Comparison of ENCODE assay signal across 8 cellular contexts in genomic region chr9:126397056-126397455, GRCh38.
DNase-seq lines count a peak whose midpoint lies in the region; ATAC-seq and TF ChIP-seq lines count a peak whose summit lies in the region.

No MANE protein-coding gene starts in this region.

- no peaks in the 10 kb centered on the region for H4K20me1 ChIP-seq in GM23338 (replicated peaks; ENCODE audit: insufficient read depth)
- no peaks in the 10 kb centered on the region for H4K20me1 ChIP-seq in hepatocyte (ENCODE audit: insufficient read depth, poor library complexity, severe bottlenecking)

- H3F3A ChIP-seq in GM23338 (replicated peaks; ENCODE audit: low read depth) = no peaks in the 10 kb centered on the region

- H3K4me3 ChIP-seq in GM12864 (ENCODE audit: low read depth, low read length) (no peak overlapping the region), GM23338 (no peak overlapping the region), left ventricle myocardium inferior (no peak overlapping the region), hepatocyte (no peak overlapping the region)

- H3K9me3 ChIP-seq in left ventricle myocardium inferior (replicated peaks) = no peaks in the 10 kb centered on the region
- no peaks in the 10 kb centered on the region for H3K9me3 ChIP-seq in hepatocyte (ENCODE audit: low read depth)

- DNase-seq in GM12864 (ENCODE audit: low read depth) = peak; percentile 58
- no peak for DNase-seq in GM23338 (ENCODE audit: low spot score)
- peak; percentile 52 for DNase-seq in NK-92 treated with Interleukin-12 subunit alpha and Interleukin-12 subunit beta, amount 100 ng/mL, for 24 hours (lab: John Stamatoyannopoulos, UW)
- peak in 3 of 4 experiments; percentile 6 to 39 (median 10) for DNase-seq in activated naive CD4-positive, alpha-beta T cell (lab: John Stamatoyannopoulos, UW)
- DNase-seq in stimulated activated CD4-positive, alpha-beta T cell treated with anti-CD3 and anti-CD28 coated beads, Interleukin-4, amount 100 ng/mL, for 4 hours = peak; percentile 17 to 30
- DNase-seq in left ventricle myocardium inferior = no peak
- DNase-seq in hepatocyte (ENCODE audit: low spot score) = no peak
- no peak for DNase-seq in NCI-H510A treated with DMSO at 0.1 percent for 48 hours (lab: John Stamatoyannopoulos, UW)

- H3K36me3 Mint-ChIP-seq in GM23338 (ENCODE audit: low read depth) = peaks cover 4% of the 10 kb centered on the region; the same call in 1 of the 3 replicates

- no peak; the same call in 2 of the 3 replicates for ATAC-seq in GM23338

- H3K4me3 Mint-ChIP-seq in GM23338 = no peak overlapping the region

- H3K9me3 Mint-ChIP-seq in GM23338 = no peaks in the 10 kb centered on the region

- H2AFZ ChIP-seq in GM23338 (no peak overlapping the region), hepatocyte (no peak overlapping the region)

- TF ChIP-seq CTCF in GM12864 (IDR thresholded peaks at IDR 0.05; ENCODE audit: low read depth, low read length, missing control alignments) (peak; percentile 32), GM23338 (conservative IDR thresholded peaks at IDR 0.05; ENCODE audit: low read depth in 2 of 2) (peak; percentile 7 to 20; a peak in 2 of 4 replicates), left ventricle myocardium inferior (IDR thresholded peaks at IDR 0.05; ENCODE audit: borderline replicate concordance) (no peak), hepatocyte (IDR thresholded peaks at IDR 0.05; ENCODE audit: poor library complexity) (no peak)

- no peak overlapping the region for H3K27ac Mint-ChIP-seq in GM23338

- H3K27me3 ChIP-seq in GM23338 (ENCODE audit: insufficient read depth) = no peaks in the 10 kb centered on the region
- no peaks in the 10 kb centered on the region for H3K27me3 ChIP-seq in left ventricle myocardium inferior (ENCODE audit: low read depth)
- no peaks in the 10 kb centered on the region for H3K27me3 ChIP-seq in hepatocyte

- H3K4me1 ChIP-seq in GM23338 (ENCODE audit: insufficient read depth) (peaks cover 10% of the 10 kb centered on the region), left ventricle myocardium inferior (peaks cover 52% of the 10 kb centered on the region), hepatocyte (ENCODE audit: insufficient read depth) (no peaks in the 10 kb centered on the region)

- peaks cover 15% of the 10 kb centered on the region for H3K27me3 Mint-ChIP-seq in GM23338 (ENCODE audit: insufficient read depth, low read depth, poor library complexity)

- H3K4me1 Mint-ChIP-seq in GM23338 = peaks cover 18% of the 10 kb centered on the region

- H3K79me2 ChIP-seq in GM23338 (replicated peaks; ENCODE audit: insufficient read depth) = no peaks in the 10 kb centered on the region
- no peaks in the 10 kb centered on the region for H3K79me2 ChIP-seq in hepatocyte

- H3K4me2 ChIP-seq in GM23338 = no peak overlapping the region
- H3K4me2 ChIP-seq in hepatocyte = no peak overlapping the region

- 85% methylated on average over 5 of the region's 5 CpGs for WGBS in hepatocyte (ENCODE audit: low lambda C conversion rate, missing lambda C conversion rate)

- no peaks in the 10 kb centered on the region for H3K9me2 ChIP-seq in GM23338 (ENCODE audit: insufficient read depth)
- no peaks in the 10 kb centered on the region for H3K9me2 ChIP-seq in hepatocyte (replicated peaks; ENCODE audit: insufficient read depth)

- intact Hi-C loops in left ventricle myocardium inferior (cut with micrococcal nuclease) = loop anchor here (5.0 kb wide), 2 partner anchors 80 to 95 kb away; no protein-coding TSS in a partner anchor

- no peaks in the 10 kb centered on the region for H3K36me3 ChIP-seq in GM23338 (ENCODE audit: insufficient read depth)
- H3K36me3 ChIP-seq in left ventricle myocardium inferior = peaks cover 47% of the 10 kb centered on the region
- H3K36me3 ChIP-seq in hepatocyte (replicated peaks; ENCODE audit: insufficient read depth, low read depth) = peaks cover 3% of the 10 kb centered on the region

- H3K27ac ChIP-seq in GM23338 (ENCODE audit: low read depth) (no peak overlapping the region), left ventricle myocardium inferior (replicated peaks) (no peak overlapping the region), hepatocyte (no peak overlapping the region)

TF ChIP-seq in GM23338, 12 proteins besides CTCF, POLR2A, EP300 and RAD21:
- TF ChIP-seq ZNF462 (CRISPR knock-in tag; IDR thresholded peaks at IDR 0.05) (no peak), POLR2AphosphoS5 (IDR thresholded peaks at IDR 0.05; ENCODE audit: low read depth) (no peak), NANOG (IDR thresholded peaks at IDR 0.05; ENCODE audit: borderline replicate concordance) (no peak), ZNF331 (CRISPR knock-in tag; IDR thresholded peaks at IDR 0.05; ENCODE audit: low read depth) (no peak), CREB1 (CRISPR knock-in tag; IDR thresholded peaks at IDR 0.05; ENCODE audit: low read depth) (no peak)

Comparison
In these comparisons a context has a peak if more than half of its experiments do, and no peak if none do; other contexts are left out.
1. DNase-seq: peak in GM12864 (single experiment), NK-92 treated with Interleukin-12 subunit alpha and Interleukin-12 subunit beta, amount 100 ng/mL, for 24 hours (single experiment), activated naive CD4-positive, alpha-beta T cell (3 of 4) and stimulated activated CD4-positive, alpha-beta T cell treated with anti-CD3 and anti-CD28 coated beads, Interleukin-4, amount 100 ng/mL, for 4 hours (2 of 2); none in GM23338 (single experiment), left ventricle myocardium inferior (single experiment), hepatocyte (single experiment) and NCI-H510A treated with DMSO at 0.1 percent for 48 hours (single experiment).
2. CTCF ChIP-seq: peak in GM12864 (single experiment) and GM23338 (2 of 2); none in left ventricle myocardium inferior (single experiment) and hepatocyte (single experiment).